In the genomic region with DNA sequence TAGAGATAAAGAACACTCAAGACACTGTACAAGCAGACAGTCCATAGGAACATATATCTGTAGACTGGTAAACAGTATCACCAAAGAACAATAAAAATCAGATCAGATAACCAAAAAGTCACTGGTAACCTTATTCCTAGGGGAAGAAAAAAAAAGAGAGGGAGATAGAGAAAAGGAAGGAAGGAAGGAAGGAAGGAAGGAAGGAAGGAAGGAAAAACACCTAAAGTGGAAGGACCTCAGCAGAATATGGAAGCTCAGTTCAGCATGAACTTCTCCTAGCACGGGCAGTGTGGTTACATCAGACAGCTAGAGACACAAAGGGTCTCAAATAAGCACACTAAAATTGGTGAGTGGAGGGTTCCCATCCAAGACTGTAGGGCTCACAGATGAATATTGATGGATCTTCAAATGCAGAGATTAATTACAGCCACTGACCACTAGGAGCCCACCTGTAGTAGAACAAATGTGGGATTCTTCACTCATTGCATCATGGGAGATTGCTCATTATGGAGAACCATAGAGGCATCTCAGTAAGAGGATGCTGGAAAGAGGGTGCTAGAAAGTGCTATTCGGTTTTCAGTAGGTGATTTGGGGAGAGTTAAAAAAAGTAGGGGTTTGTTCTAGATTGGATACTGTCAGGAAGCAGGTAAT, we compare ENCODE assay signal across 21 cellular contexts.
DNase-seq lines count a peak whose midpoint lies in the region; ATAC-seq, FAIRE-seq and TF ChIP-seq lines count a peak whose summit lies in the region.
"Had no signal": no experiment of that assay in that cellular context is flagged by ENCODE, and none has a peak within 500 bp of the region (broad histone marks: within the 10 kb centered on the region; RNA-seq: fewer than 3 reads in every experiment).

No MANE protein-coding gene starts in this region.

- H3K9me3 Mint-ChIP-seq in endothelial cell (ENCODE audit: unreplicated experiment) = no peaks in the 10 kb centered on the region
- H3K9me3 Mint-ChIP-seq: activated CD4-positive, alpha-beta memory T cell treated with anti-CD3 and anti-CD28 coated beads, Interleukin-2, amount 10 ng/mL, durations not matched to agents 7 days and 5 days; CD8-positive, alpha-beta T cell; stimulated activated naive CD8-positive, alpha-beta T cell treated with anti-CD3 and anti-CD28 coated beads, Interleukin-15, Interleukin-2, amounts not matched to agents 100 ng/mL and 50 ng/mL, for 24 hours had no signal

- intact Hi-C loops in HepG2 (cut with micrococcal nuclease; ENCODE audit: unreplicated experiment) (no loop called here), right lobe of liver (cut with DNase I) (no loop called here)

- FAIRE-seq in HepG2 (lab: Jason Lieb, UNC) = no peak

- DNase-seq in HepG2 (ENCODE audit: low spot score) = no peak
- no peak for DNase-seq in right lobe of liver
- DNase-seq in NCI-H69 (lab: John Stamatoyannopoulos, UW) = peak; percentile 13
- no peak for DNase-seq in endothelial cell (ENCODE audit: low spot score)
- no peak for DNase-seq in NCI-H146 treated with DMSO at 0.1 percent for 48 hours (lab: John Stamatoyannopoulos, UW; ENCODE audit: unreplicated experiment)
- no peak for DNase-seq in foreskin melanocyte
- DNase-seq in retina = no peak
- DNase-seq in amniotic stem cell (lab: John Stamatoyannopoulos, UW) = no peak
- DNase-seq: activated CD4-positive, alpha-beta memory T cell treated with anti-CD3 and anti-CD28 coated beads, Interleukin-2, amount 10 ng/mL, durations not matched to agents 7 days and 5 days; activated T-cell treated with anti-CD3 and anti-CD28 coated beads, Interleukin-2, amount 50 U/mL, for 48 hours; CD8-positive, alpha-beta T cell; dorsolateral prefrontal cortex; MV-4-11; NCI-H2107; NCI-H526 treated with DMSO at 0.1 percent for 48 hours; RPMI8226; T-cell had no signal

- H3K27me3 ChIP-seq in HepG2 (ENCODE audit: control insufficient read depth in 1 of 2, insufficient read depth in 2 of 2, low read length in 2 of 2) (no peaks in the 10 kb centered on the region; a peak in 1 of 5 replicates), right lobe of liver (no peaks in the 10 kb centered on the region)
- H3K27me3 ChIP-seq: dorsolateral prefrontal cortex, esophagus muscularis mucosa had no signal

- TF ChIP-seq RAD21 in HepG2 (CRISPR knock-in tag; IDR thresholded peaks at IDR 0.05) = no peak

- TF ChIP-seq POLR2A in HepG2 (IDR thresholded peaks at IDR 0.05; ENCODE audit: insufficient read depth in 1 of 2, low read depth in 2 of 2, low read length in 2 of 2) (no peak), right lobe of liver (IDR thresholded peaks at IDR 0.05) (no peak)

- H3K9me3 ChIP-seq in HepG2 (ENCODE audit: low read length) (no peaks in the 10 kb centered on the region), right lobe of liver (no peaks in the 10 kb centered on the region)
- H3K9me3 ChIP-seq: esophagus muscularis mucosa had no signal

- peaks cover 2% of the 10 kb centered on the region for H3K27me3 Mint-ChIP-seq in endothelial cell (ENCODE audit: unreplicated experiment)
- H3K27me3 Mint-ChIP-seq: activated CD4-positive, alpha-beta memory T cell treated with anti-CD3 and anti-CD28 coated beads, Interleukin-2, amount 10 ng/mL, durations not matched to agents 7 days and 5 days; activated naive CD8-positive, alpha-beta T cell; IgD-negative memory B cell had no signal

- ATAC-seq in HepG2 (no peak; the same call in 2 of the 3 replicates), right lobe of liver (no peak)
- ATAC-seq: CD8-positive, alpha-beta T cell; T-cell had no signal

- CTCF ChIA-PET in HepG2 (lab: Yijun Ruan, JAX; ENCODE audit: low intra/inter-chr PET ratio, low total read pairs) = no interaction called here

- no peaks in the 10 kb centered on the region for H3K79me2 ChIP-seq in HepG2 (ENCODE audit: insufficient read depth, low read length)

- TF ChIP-seq CTCF in HepG2 (CRISPR knock-in tag; IDR thresholded peaks at IDR 0.05) (no peak), right lobe of liver (IDR thresholded peaks at IDR 0.05) (no peak), endothelial cell (IDR thresholded peaks at IDR 0.05; ENCODE audit: unreplicated experiment) (peak; percentile 33)

- H2AFZ ChIP-seq in HepG2 (ENCODE audit: low read length) = no peak overlapping the region

- no peaks in the 10 kb centered on the region for H3K36me3 Mint-ChIP-seq in endothelial cell (ENCODE audit: low read depth, unreplicated experiment)
- H3K36me3 Mint-ChIP-seq: activated naive CD8-positive, alpha-beta T cell; CD8-positive, alpha-beta T cell; T-cell had no signal

- H4K20me1 ChIP-seq in HepG2 (ENCODE audit: insufficient read depth, low read length) = no peaks in the 10 kb centered on the region

- WGBS in HepG2 (ENCODE audit: low lambda C conversion rate) = 52% methylated on average over 2 of the region's 2 CpGs
- WGBS in right lobe of liver (ENCODE audit: insufficient coverage, low coverage, low lambda C conversion rate, missing lambda C conversion rate) = 90% methylated on average over 2 of the region's 2 CpGs

- no peak overlapping the region for H3K4me2 ChIP-seq in HepG2 (ENCODE audit: low read depth, low read length)

- H3K4me3 Mint-ChIP-seq in endothelial cell (ENCODE audit: unreplicated experiment) = no peak overlapping the region
- H3K4me3 Mint-ChIP-seq: activated CD4-positive, alpha-beta memory T cell treated with anti-CD3 and anti-CD28 coated beads, Interleukin-2, amount 10 ng/mL, durations not matched to agents 7 days and 5 days; activated naive CD8-positive, alpha-beta T cell; CD8-positive, alpha-beta T cell; IgD-negative memory B cell; stimulated activated naive CD8-positive, alpha-beta T cell treated with anti-CD3 and anti-CD28 coated beads, Interleukin-15, Interleukin-2, amounts not matched to agents 100 ng/mL and 50 ng/mL, for 24 hours; T-cell had no signal

- BruUV-seq in HepG2 (replicated peaks; lab: Mats Ljungman, UMichigan) = no TSS peak

- POLR2A ChIA-PET in HepG2 (lab: Yijun Ruan, JAX) = no interaction called here

- H3K27ac ChIP-seq in HepG2 (ENCODE audit: extremely low read length, insufficient read depth, low read length) = no peak overlapping the region
- no peak overlapping the region for H3K27ac ChIP-seq in right lobe of liver
- H3K27ac ChIP-seq: dorsolateral prefrontal cortex, esophagus muscularis mucosa had no signal

- TF ChIP-seq EP300 in HepG2 (IDR thresholded peaks at IDR 0.05; ENCODE audit: low read depth in 2 of 2, low read length in 2 of 2) (no peak), HepG2 (CRISPR knock-in tag; IDR thresholded peaks at IDR 0.05; ENCODE audit: borderline replicate concordance) (no peak)

- H3K4me1 Mint-ChIP-seq in endothelial cell (ENCODE audit: unreplicated experiment) = no peaks in the 10 kb centered on the region
- H3K4me1 Mint-ChIP-seq: activated CD4-positive, alpha-beta memory T cell treated with anti-CD3 and anti-CD28 coated beads, Interleukin-2, amount 10 ng/mL, durations not matched to agents 7 days and 5 days had no signal

- H3K4me1 ChIP-seq in HepG2 (ENCODE audit: insufficient read depth, low read length) (peaks cover 14% of the 10 kb centered on the region), right lobe of liver (peaks cover 0 to 11% (median 0%) of the 10 kb centered on the region in 4 donors)

- in situ Hi-C loops in HepG2 (cut with HindIII; ENCODE audit: extremely low pct_ligation_motif_present, low pct_unique_long_range_greater_than_20kb) = no loop called here

- no peak overlapping the region for H3K4me3 ChIP-seq in HepG2 (replicated peaks in 1 of 3; ENCODE audit: insufficient read depth in 1 of 3, low read depth in 2 of 3, low read length in 3 of 3)
- no peak overlapping the region for H3K4me3 ChIP-seq in right lobe of liver
- H3K4me3 ChIP-seq: dorsolateral prefrontal cortex, esophagus muscularis mucosa had no signal

- no peak overlapping the region for H3K9ac ChIP-seq in HepG2 (ENCODE audit: insufficient read depth, low read depth, low read length)

- H3K36me3 ChIP-seq in HepG2 (replicated peaks in 1 of 2; ENCODE audit: control insufficient read depth in 1 of 2, insufficient read depth in 2 of 2, low read length in 2 of 2) = no peaks in the 10 kb centered on the region
- H3K36me3 ChIP-seq in right lobe of liver = no peaks in the 10 kb centered on the region
- H3K36me3 ChIP-seq: esophagus muscularis mucosa had no signal

- H3K27ac Mint-ChIP-seq in endothelial cell (ENCODE audit: unreplicated experiment) = no peak overlapping the region
- H3K27ac Mint-ChIP-seq: activated CD4-positive, alpha-beta memory T cell treated with anti-CD3 and anti-CD28 coated beads, Interleukin-2, amount 10 ng/mL, durations not matched to agents 7 days and 5 days; activated naive CD8-positive, alpha-beta T cell; CD8-positive, alpha-beta T cell; stimulated activated naive CD8-positive, alpha-beta T cell treated with anti-CD3 and anti-CD28 coated beads, Interleukin-15, Interleukin-2, amounts not matched to agents 100 ng/mL and 50 ng/mL, for 24 hours; T-cell had no signal

TF ChIP-seq in HepG2, 621 proteins besides CTCF, POLR2A, EP300 and RAD21:
- TF ChIP-seq, protein P1, sequence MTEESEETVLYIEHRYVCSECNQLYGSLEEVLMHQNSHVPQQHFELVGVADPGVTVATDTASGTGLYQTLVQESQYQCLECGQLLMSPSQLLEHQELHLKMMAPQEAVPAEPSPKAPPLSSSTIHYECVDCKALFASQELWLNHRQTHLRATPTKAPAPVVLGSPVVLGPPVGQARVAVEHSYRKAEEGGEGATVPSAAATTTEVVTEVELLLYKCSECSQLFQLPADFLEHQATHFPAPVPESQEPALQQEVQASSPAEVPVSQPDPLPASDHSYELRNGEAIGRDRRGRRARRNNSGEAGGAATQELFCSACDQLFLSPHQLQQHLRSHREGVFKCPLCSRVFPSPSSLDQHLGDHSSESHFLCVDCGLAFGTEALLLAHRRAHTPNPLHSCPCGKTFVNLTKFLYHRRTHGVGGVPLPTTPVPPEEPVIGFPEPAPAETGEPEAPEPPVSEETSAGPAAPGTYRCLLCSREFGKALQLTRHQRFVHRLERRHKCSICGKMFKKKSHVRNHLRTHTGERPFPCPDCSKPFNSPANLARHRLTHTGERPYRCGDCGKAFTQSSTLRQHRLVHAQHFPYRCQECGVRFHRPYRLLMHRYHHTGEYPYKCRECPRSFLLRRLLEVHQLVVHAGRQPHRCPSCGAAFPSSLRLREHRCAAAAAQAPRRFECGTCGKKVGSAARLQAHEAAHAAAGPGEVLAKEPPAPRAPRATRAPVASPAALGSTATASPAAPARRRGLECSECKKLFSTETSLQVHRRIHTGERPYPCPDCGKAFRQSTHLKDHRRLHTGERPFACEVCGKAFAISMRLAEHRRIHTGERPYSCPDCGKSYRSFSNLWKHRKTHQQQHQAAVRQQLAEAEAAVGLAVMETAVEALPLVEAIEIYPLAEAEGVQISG (CRISPR knock-in tag; IDR thresholded peaks at IDR 0.05) = no peak
- peak; percentile 31; the same call in 1 of the 2 replicates for TF ChIP-seq ZNF143 (CRISPR knock-in tag; IDR thresholded peaks at IDR 0.05)
